Comparison of ENCODE assay signal across 1 cellular context in genomic region chr4:102675142-102675541, GRCh38.
TF ChIP-seq lines count a peak whose summit lies in the region.

No MANE protein-coding gene starts in this region.

TF ChIP-seq in K562, 482 proteins besides CTCF, POLR2A, EP300 and RAD21:
- TF ChIP-seq TARDBP (IDR thresholded peaks at IDR 0.05) (no peak), ZNF707 (CRISPR knock-in tag; conservative IDR thresholded peaks at IDR 0.05) (no peak), ZBTB26 (CRISPR knock-in tag; IDR thresholded peaks at IDR 0.05) (no peak), ZKSCAN1 (IDR thresholded peaks at IDR 0.05; ENCODE audit: low read depth, low read length) (no peak), NFE2 (IDR thresholded peaks at IDR 0.05; ENCODE audit: low read depth) (no peak), CBFA2T2 (conservative IDR thresholded peaks at IDR 0.05) (no peak), HDAC2 (IDR thresholded peaks at IDR 0.05) (no peak)
TF ChIP-seq in K562: peak in this region for 0.
